ENCODE assay signal across 20 cellular contexts in genomic region chr18:49638891-49639557, GRCh38.
DNase-seq lines count a peak whose midpoint lies in the region; ATAC-seq, FAIRE-seq and TF ChIP-seq lines count a peak whose summit lies in the region.
"Had no signal": no experiment of that assay in that cellular context is flagged by ENCODE, and none has a peak within 500 bp of the region (broad histone marks: within the 10 kb centered on the region; RNA-seq: fewer than 3 reads in every experiment).

No MANE protein-coding gene starts in this region.

- no peak overlapping the region for H2AFZ ChIP-seq in keratinocyte (ENCODE audit: control insufficient read depth, low read length)

- FAIRE-seq in keratinocyte (lab: Jason Lieb, UNC) = peak; percentile 17
- FAIRE-seq in small intestine (lab: Jason Lieb, UNC) = no peak
- FAIRE-seq: K562 had no signal

- H3K27me3 Mint-ChIP-seq in activated T-helper 17 cell treated with anti-CD3 and anti-CD28 coated beads, Interleukin-2, amount 50 U/mL, for 72 hours = peaks cover 7% of the 10 kb centered on the region

- 41 to 76% (median 60%) methylated on average over 8 of the region's 8 CpGs for WGBS in small intestine, 3 donors

- H3K79me2 ChIP-seq in keratinocyte (ENCODE audit: control insufficient read depth, insufficient read depth, low read length) = no peaks in the 10 kb centered on the region

- peaks cover 7% of the 10 kb centered on the region for H3K4me1 ChIP-seq in keratinocyte (ENCODE audit: control insufficient read depth, extremely low read depth, insufficient read depth, low read length)
- H3K4me1 ChIP-seq in small intestine (ENCODE audit: control insufficient read depth in 2 of 2, insufficient read depth in 1 of 2, low read depth in 1 of 2, low read length in 1 of 2) = peaks cover 0 to 2% of the 10 kb centered on the region in 2 donors
- no peaks in the 10 kb centered on the region for H3K4me1 ChIP-seq in effector memory CD4-positive, alpha-beta T cell (ENCODE audit: control insufficient read depth, insufficient read depth, low read length, poor library complexity, severe bottlenecking)
- H3K4me1 ChIP-seq: HAP-1 had no signal

- H3K4me3 ChIP-seq in keratinocyte (ENCODE audit: control insufficient read depth in 2 of 3, extremely low read depth in 1 of 3, insufficient read depth in 2 of 3, low read depth in 1 of 3, low read length in 3 of 3) (no peak overlapping the region), small intestine (ENCODE audit: low read depth in 1 of 2, low read length in 2 of 2) (no peak overlapping the region)
- no peak overlapping the region for H3K4me3 ChIP-seq in effector memory CD4-positive, alpha-beta T cell (ENCODE audit: insufficient read depth, low read depth, low read length, poor library complexity, severe bottlenecking)
- H3K4me3 ChIP-seq: HAP-1, K562 had no signal

- no peaks in the 10 kb centered on the region for H3K9me3 Mint-ChIP-seq in activated T-helper 17 cell treated with anti-CD3 and anti-CD28 coated beads, Interleukin-2, amount 50 U/mL, for 72 hours

- DNase-seq in HuH-7.5 (ENCODE audit: low spot score) = peak; percentile 22
- DNase-seq in keratinocyte (ENCODE audit: low read depth, low spot score) = no peak
- peak; percentile 88 for DNase-seq in mucosa of gallbladder (ENCODE audit: low spot score)
- peak; percentile 90 for DNase-seq in small intestine
- no peak for DNase-seq in anterior cingulate cortex (lab: John Stamatoyannopoulos, UW)
- no peak for DNase-seq in effector memory CD4-positive, alpha-beta T cell
- DNase-seq: ACHN, C1 segment of cervical spinal cord, GDM1, NCI-H1930, NCI-H226, NCI-H524 treated with DMSO at 0.1 percent for 48 hours, PC-3, RPMI8226, SIG-M5 had no signal

- H3K27ac ChIP-seq in keratinocyte (ENCODE audit: control insufficient read depth, insufficient read depth, low read length) (no peak overlapping the region), small intestine (ENCODE audit: low read depth in 1 of 2, low read length in 1 of 2) (peak overlapping the region in 1 of 2 donors; percentile 73)
- H3K27ac ChIP-seq in effector memory CD4-positive, alpha-beta T cell (ENCODE audit: insufficient read depth, low read length, poor library complexity, severe bottlenecking) = no peak overlapping the region

- H3K4me2 ChIP-seq in keratinocyte (ENCODE audit: control insufficient read depth, extremely low read depth, insufficient read depth, low read depth, low read length) = no peak overlapping the region

- H3K9me3 ChIP-seq in keratinocyte (ENCODE audit: control insufficient read depth, low read depth, low read length) (no peaks in the 10 kb centered on the region), small intestine (ENCODE audit: control insufficient read depth, low read depth) (no peaks in the 10 kb centered on the region)
- H3K9me3 ChIP-seq in effector memory CD4-positive, alpha-beta T cell (ENCODE audit: control insufficient read depth, low read length) = no peaks in the 10 kb centered on the region
- H3K9me3 ChIP-seq: HAP-1 had no signal

- ATAC-seq in activated T-helper 17 cell treated with anti-CD3 and anti-CD28 coated beads, Interleukin-2, amount 50 U/mL, for 72 hours (replicated peaks) = no peak
- ATAC-seq in HG02610 (IDR thresholded peaks at IDR 0.05; ENCODE audit: unreplicated experiment) = no peak
- ATAC-seq: K562, PC-3, SK-N-SH treated with all-trans-retinoic acid at 6 μM for 48 hours had no signal

- H3K9ac ChIP-seq in keratinocyte (ENCODE audit: control insufficient read depth, extremely low read depth, insufficient read depth, low read length) = no peak overlapping the region

- H3K36me3 ChIP-seq in keratinocyte (ENCODE audit: control insufficient read depth in 2 of 2, extremely low read depth in 1 of 2, insufficient read depth in 2 of 2, low read length in 2 of 2) (no peaks in the 10 kb centered on the region), small intestine (ENCODE audit: control insufficient read depth in 2 of 2, insufficient read depth in 2 of 2, low read length in 2 of 2) (no peaks in the 10 kb centered on the region)
- no peaks in the 10 kb centered on the region for H3K36me3 ChIP-seq in effector memory CD4-positive, alpha-beta T cell (ENCODE audit: control insufficient read depth, insufficient read depth, low read length)
- H3K36me3 ChIP-seq: HAP-1 had no signal

- dilution Hi-C loops in keratinocyte (cut with MboI; ENCODE audit: extremely low pct_ligation_motif_present, low sequenced_read_pairs) = no loop called here

- H3K27ac Mint-ChIP-seq in activated T-helper 17 cell treated with anti-CD3 and anti-CD28 coated beads, Interleukin-2, amount 50 U/mL, for 72 hours = no peak overlapping the region

- H3K9me1 ChIP-seq in keratinocyte (ENCODE audit: control insufficient read depth, extremely low read depth, insufficient read depth, low read length) = no peaks in the 10 kb centered on the region

- no peaks in the 10 kb centered on the region for H3K4me1 Mint-ChIP-seq in activated T-helper 17 cell treated with anti-CD3 and anti-CD28 coated beads, Interleukin-2, amount 50 U/mL, for 72 hours

- no peaks in the 10 kb centered on the region for H4K20me1 ChIP-seq in keratinocyte (ENCODE audit: control insufficient read depth, extremely low read depth, insufficient read depth, low read length)

- TF ChIP-seq CTCF in keratinocyte (optimal IDR thresholded peaks at IDR 0.05 in 1 of 3, IDR thresholded peaks at IDR 0.05 in 1 of 3, conservative IDR thresholded peaks at IDR 0.05 in 1 of 3; ENCODE audit: extremely low read depth in 1 of 3, insufficient read depth in 2 of 3, low read length in 3 of 3) = no peak

- H3K36me3 Mint-ChIP-seq in activated T-helper 17 cell treated with anti-CD3 and anti-CD28 coated beads, Interleukin-2, amount 50 U/mL, for 72 hours (ENCODE audit: low read depth) = no peaks in the 10 kb centered on the region

- H3K27me3 ChIP-seq in keratinocyte (ENCODE audit: control insufficient read depth, extremely low read depth, insufficient read depth, low read length) (no peaks in the 10 kb centered on the region), small intestine (ENCODE audit: control insufficient read depth in 2 of 2, insufficient read depth in 2 of 2, low read length in 2 of 2) (no peaks in the 10 kb centered on the region)
- no peaks in the 10 kb centered on the region for H3K27me3 ChIP-seq in effector memory CD4-positive, alpha-beta T cell (replicated peaks; ENCODE audit: control insufficient read depth, insufficient read depth, low read length, poor library complexity, severe bottlenecking)

- no peak overlapping the region for H3K4me3 Mint-ChIP-seq in activated T-helper 17 cell treated with anti-CD3 and anti-CD28 coated beads, Interleukin-2, amount 50 U/mL, for 72 hours

Comparison
In these comparisons a context has a peak if more than half of its experiments do, and no peak if none do; other contexts are left out.
1. DNase-seq: peak in HuH-7.5 (single experiment), mucosa of gallbladder (single experiment) and small intestine (single experiment); none in keratinocyte (single experiment), anterior cingulate cortex (0 of 58) and effector memory CD4-positive, alpha-beta T cell (0 of 3).